Comparison of ENCODE assay signal across 10 cellular contexts in genomic region chr1:180131510-180131909, GRCh38. TPM values are rescaled to one million over a fixed set of nuclear protein-coding genes. Genes with fewer than 3 reads are reported as not detected.
DNase-seq lines count a peak whose midpoint lies in the region; ATAC-seq and TF ChIP-seq lines count a peak whose summit lies in the region.
"Had no signal": no experiment of that assay in that cellular context is flagged by ENCODE, and none has a peak within 500 bp of the region (broad histone marks: within the 10 kb centered on the region; RNA-seq: fewer than 3 reads in every experiment).

No MANE protein-coding gene starts in this region.

- CTCF ChIA-PET in activated naive CD4-positive, alpha-beta T cell treated with anti-CD3 and anti-CD28 coated beads for 36 hours (lab: Charles Lee) = no interaction called here

- no peak overlapping the region for H2BK5ac ChIP-seq in H9 (ENCODE audit: insufficient read length, low read length)

- no peak overlapping the region for H3K4ac ChIP-seq in H9 (ENCODE audit: low read depth, low read length)

- H4K8ac ChIP-seq in H9 (replicated peaks; ENCODE audit: insufficient read length, low read depth, low read length) = no peak overlapping the region

- no peaks in the 10 kb centered on the region for H3K36me3 Mint-ChIP-seq in activated naive CD4-positive, alpha-beta T cell treated with anti-CD3 and anti-CD28 coated beads for 36 hours (ENCODE audit: low read depth)
- H3K36me3 Mint-ChIP-seq in T-helper 2 cell treated with Interferon-gamma antibody and Interleukin-4, amounts not matched to agents 5 μg/mL and 100 μg/mL, for 36 hours (ENCODE audit: low read depth) = peaks cover 1% of the 10 kb centered on the region
- H3K36me3 Mint-ChIP-seq in stimulated activated naive B cell treated with anti-CD40 and anti-IgM and Interleukin-4, amounts not matched to agents 10 μg/mL and 1 μg/mL and 100 μg/mL, for 72 hours = no peaks in the 10 kb centered on the region
- H3K36me3 Mint-ChIP-seq in H9 (ENCODE audit: insufficient read depth in 1 of 3, low read depth in 3 of 3) = no peaks in the 10 kb centered on the region
- H3K36me3 Mint-ChIP-seq: CD4-positive, alpha-beta memory T cell had no signal

- H3K9ac ChIP-seq in H9 (ENCODE audit: extremely low read depth, insufficient read length, low read length) = no peak overlapping the region

- no peak overlapping the region for H3K56ac ChIP-seq in H9 (ENCODE audit: insufficient read length, low read depth, low read length)

- no peaks in the 10 kb centered on the region for H3K9me3 ChIP-seq in H9 (ENCODE audit: control insufficient read depth, low read depth, low read length)
- H3K9me3 ChIP-seq: suprapubic skin had no signal

- DNase-seq in activated naive CD4-positive, alpha-beta T cell treated with anti-CD3 and anti-CD28 coated beads for 36 hours = peak; percentile 21
- no peak for DNase-seq in activated naive CD4-positive, alpha-beta T cell (lab: John Stamatoyannopoulos, UW)
- DNase-seq in T-helper 2 cell treated with Interferon-gamma antibody and Interleukin-4, amounts not matched to agents 5 μg/mL and 100 μg/mL, for 36 hours (ENCODE audit: low spot score) = peak; percentile 59
- DNase-seq in fibroblast of pulmonary artery (ENCODE audit: low read depth) = peak; percentile 92
- no peak for DNase-seq in stimulated activated naive B cell treated with anti-CD40 and anti-IgM and Interleukin-4, amounts not matched to agents 10 μg/mL and 1 μg/mL and 100 μg/mL, for 72 hours
- no peak for DNase-seq in H9
- no peak for DNase-seq in T-helper 9 cell
- DNase-seq: CD4-positive, alpha-beta memory T cell had no signal

- ATAC-seq in stimulated activated naive B cell treated with anti-CD40 and anti-IgM and Interleukin-4, amounts not matched to agents 10 μg/mL and 1 μg/mL and 100 μg/mL, for 72 hours (replicated peaks) = peak; percentile 62 to 68
- ATAC-seq in GM21526 (IDR thresholded peaks at IDR 0.05; ENCODE audit: low FRiP score, unreplicated experiment) = no peak

- no peak overlapping the region for H2AK5ac ChIP-seq in H9 (ENCODE audit: insufficient read length, low read length)

- no peaks in the 10 kb centered on the region for H3K79me1 ChIP-seq in H9 (ENCODE audit: insufficient read depth, low read depth, low read length, poor library complexity, severe bottlenecking)

- H3K27ac ChIP-seq in H9 (ENCODE audit: insufficient read length, low read depth, low read length) = no peak overlapping the region
- H3K27ac ChIP-seq: suprapubic skin had no signal

- H3K4me3 ChIP-seq in fibroblast of pulmonary artery (replicated peaks; ENCODE audit: low read depth, low read length) = no peak overlapping the region
- H3K4me3 ChIP-seq: suprapubic skin had no signal

- no peak overlapping the region for H2BK20ac ChIP-seq in H9 (ENCODE audit: low read depth, low read length, poor library complexity, severe bottlenecking)

- no peak overlapping the region for H4K5ac ChIP-seq in H9 (ENCODE audit: insufficient read length, low read depth, low read length)

- H3K27ac Mint-ChIP-seq in activated naive CD4-positive, alpha-beta T cell treated with anti-CD3 and anti-CD28 coated beads for 36 hours = no peak overlapping the region
- H3K27ac Mint-ChIP-seq in T-helper 2 cell treated with Interferon-gamma antibody and Interleukin-4, amounts not matched to agents 5 μg/mL and 100 μg/mL, for 36 hours = no peak overlapping the region
- H3K27ac Mint-ChIP-seq in stimulated activated naive B cell treated with anti-CD40 and anti-IgM and Interleukin-4, amounts not matched to agents 10 μg/mL and 1 μg/mL and 100 μg/mL, for 72 hours = no peak overlapping the region
- no peak overlapping the region for H3K27ac Mint-ChIP-seq in H9
- H3K27ac Mint-ChIP-seq: CD4-positive, alpha-beta memory T cell had no signal

- WGBS in H9 (ENCODE audit: extremely low coverage, insufficient read length, low lambda C conversion rate) = no CpG with 5 or more reads among the region's 5 CpGs

- H3K4me1 Mint-ChIP-seq in activated naive CD4-positive, alpha-beta T cell treated with anti-CD3 and anti-CD28 coated beads for 36 hours (ENCODE audit: low read depth) = peaks cover 7% of the 10 kb centered on the region
- no peaks in the 10 kb centered on the region for H3K4me1 Mint-ChIP-seq in T-helper 2 cell treated with Interferon-gamma antibody and Interleukin-4, amounts not matched to agents 5 μg/mL and 100 μg/mL, for 36 hours (ENCODE audit: low read depth)
- no peaks in the 10 kb centered on the region for H3K4me1 Mint-ChIP-seq in stimulated activated naive B cell treated with anti-CD40 and anti-IgM and Interleukin-4, amounts not matched to agents 10 μg/mL and 1 μg/mL and 100 μg/mL, for 72 hours
- H3K4me1 Mint-ChIP-seq in H9 = peaks cover 7 to 11% of the 10 kb centered on the region in 2 experiments

- intact Hi-C loops in activated naive CD4-positive, alpha-beta T cell treated with anti-CD3 and anti-CD28 coated beads for 36 hours (cut with micrococcal nuclease) = no loop called here

- no peak overlapping the region for H2AFZ ChIP-seq in H9 (ENCODE audit: low read length)

- no peak overlapping the region for H2BK120ac ChIP-seq in H9 (ENCODE audit: low read depth, low read length, poor library complexity, severe bottlenecking)

- H4K20me1 ChIP-seq in H9 (ENCODE audit: control insufficient read depth, insufficient read depth, insufficient read length) = no peaks in the 10 kb centered on the region

- TF ChIP-seq CTCF in fibroblast of pulmonary artery (IDR thresholded peaks at IDR 0.05; ENCODE audit: low read length, missing control alignments) (no peak), H9 (conservative IDR thresholded peaks at IDR 0.05) (no peak)

- H3K23ac ChIP-seq in H9 (ENCODE audit: insufficient read length, low read depth, low read length) = no peak overlapping the region

- H2BK15ac ChIP-seq in H9 (ENCODE audit: low read depth, low read length) = no peak overlapping the region

- H2BK12ac ChIP-seq in H9 (ENCODE audit: insufficient read length, low read depth, low read length) = no peak overlapping the region

- no peak overlapping the region for H3K14ac ChIP-seq in H9 (ENCODE audit: insufficient read depth, low read length)

- no peak overlapping the region for H3T11ph ChIP-seq in H9 (ENCODE audit: low read length)

- H3K4me1 ChIP-seq in H9 (ENCODE audit: insufficient read depth, low read length) = peaks cover 2% of the 10 kb centered on the region
- H3K4me1 ChIP-seq: suprapubic skin had no signal

- peaks cover 12% of the 10 kb centered on the region for H3K27me3 Mint-ChIP-seq in activated naive CD4-positive, alpha-beta T cell treated with anti-CD3 and anti-CD28 coated beads for 36 hours (ENCODE audit: low read depth)
- peaks cover 10% of the 10 kb centered on the region for H3K27me3 Mint-ChIP-seq in T-helper 2 cell treated with Interferon-gamma antibody and Interleukin-4, amounts not matched to agents 5 μg/mL and 100 μg/mL, for 36 hours (ENCODE audit: low read depth)
- peaks cover 34 to 38% of the 10 kb centered on the region in 2 donors for H3K27me3 Mint-ChIP-seq in stimulated activated naive B cell treated with anti-CD40 and anti-IgM and Interleukin-4, amounts not matched to agents 10 μg/mL and 1 μg/mL and 100 μg/mL, for 72 hours
- H3K27me3 Mint-ChIP-seq in H9 (ENCODE audit: low read depth) = peaks cover 2% of the 10 kb centered on the region; the same call in 1 of the 2 replicates

- H3K79me2 ChIP-seq in H9 (ENCODE audit: insufficient read depth, low read length) = no peaks in the 10 kb centered on the region

- H3K27me3 ChIP-seq in H9 (ENCODE audit: insufficient read depth, low read length) = no peaks in the 10 kb centered on the region

- no peaks in the 10 kb centered on the region for H3K23me2 ChIP-seq in H9 (ENCODE audit: insufficient read length, low read depth, low read length, poor library complexity, severe bottlenecking)

- H3K18ac ChIP-seq in H9 (ENCODE audit: insufficient read length, low read depth, low read length) = no peak overlapping the region

- no peaks in the 10 kb centered on the region for H3K9me3 Mint-ChIP-seq in activated naive CD4-positive, alpha-beta T cell treated with anti-CD3 and anti-CD28 coated beads for 36 hours
- no peaks in the 10 kb centered on the region for H3K9me3 Mint-ChIP-seq in T-helper 2 cell treated with Interferon-gamma antibody and Interleukin-4, amounts not matched to agents 5 μg/mL and 100 μg/mL, for 36 hours
- peaks cover 0 to 5% of the 10 kb centered on the region in 2 donors for H3K9me3 Mint-ChIP-seq in stimulated activated naive B cell treated with anti-CD40 and anti-IgM and Interleukin-4, amounts not matched to agents 10 μg/mL and 1 μg/mL and 100 μg/mL, for 72 hours
- H3K9me3 Mint-ChIP-seq in H9 = no peaks in the 10 kb centered on the region

- H3K4me3 Mint-ChIP-seq in activated naive CD4-positive, alpha-beta T cell treated with anti-CD3 and anti-CD28 coated beads for 36 hours = no peak overlapping the region
- H3K4me3 Mint-ChIP-seq in T-helper 2 cell treated with Interferon-gamma antibody and Interleukin-4, amounts not matched to agents 5 μg/mL and 100 μg/mL, for 36 hours = no peak overlapping the region
- no peak overlapping the region for H3K4me3 Mint-ChIP-seq in stimulated activated naive B cell treated with anti-CD40 and anti-IgM and Interleukin-4, amounts not matched to agents 10 μg/mL and 1 μg/mL and 100 μg/mL, for 72 hours
- H3K4me3 Mint-ChIP-seq in H9 = no peak overlapping the region
- H3K4me3 Mint-ChIP-seq: CD4-positive, alpha-beta memory T cell had no signal

- H4K91ac ChIP-seq in H9 (ENCODE audit: insufficient read length, low read depth, low read length) = no peak overlapping the region

- H3K4me2 ChIP-seq in H9 (ENCODE audit: insufficient read depth, insufficient read length, low read length) = no peak overlapping the region

RNA-seq across cellular contexts. Expression of gene QSOX1, which starts 23.2 kb away (rescaled TPM):
- total RNA-seq in activated naive CD4-positive, alpha-beta T cell treated with anti-CD3 and anti-CD28 coated beads for 36 hours = 10 to 100 TPM; 27.6 to 31.9 TPM
- 76.5 and 79.2 TPM in 2 replicates for total RNA-seq in H9 (2021)

Comparison
In these comparisons a context has a peak if more than half of its experiments do, and no peak if none do; other contexts are left out.
1. DNase-seq: peak in activated naive CD4-positive, alpha-beta T cell treated with anti-CD3 and anti-CD28 coated beads for 36 hours (single experiment), T-helper 2 cell treated with Interferon-gamma antibody and Interleukin-4, amounts not matched to agents 5 μg/mL and 100 μg/mL, for 36 hours (single experiment) and fibroblast of pulmonary artery (single experiment); none in activated naive CD4-positive, alpha-beta T cell (0 of 4), stimulated activated naive B cell treated with anti-CD40 and anti-IgM and Interleukin-4, amounts not matched to agents 10 μg/mL and 1 μg/mL and 100 μg/mL, for 72 hours (single experiment), H9 (single experiment) and T-helper 9 cell (single experiment).